9 cellular contexts compared by ENCODE assay signal in the genomic region with DNA sequence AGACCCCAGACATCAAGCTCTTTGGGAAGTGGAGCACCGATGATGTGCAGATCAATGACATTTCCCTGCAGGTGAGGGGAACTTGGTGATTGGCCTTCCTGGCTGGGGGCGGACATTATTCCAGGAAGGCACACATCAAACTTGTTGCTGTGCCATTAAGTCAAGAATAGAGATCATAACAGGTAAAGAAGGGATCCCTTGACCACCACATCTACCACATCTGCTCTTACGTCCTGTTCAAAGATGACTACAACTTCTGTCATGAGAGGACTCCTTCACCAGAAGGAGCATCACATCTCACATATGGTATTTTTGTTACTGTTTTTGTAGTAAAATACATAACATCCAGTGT. TPM values are rescaled to one million over a fixed set of nuclear protein-coding genes. Genes with fewer than 3 reads are reported as not detected.
DNase-seq lines count a peak whose midpoint lies in the region; ATAC-seq and TF ChIP-seq lines count a peak whose summit lies in the region.
"Had no signal": no experiment of that assay in that cellular context is flagged by ENCODE, and none has a peak within 500 bp of the region (broad histone marks: within the 10 kb centered on the region; RNA-seq: fewer than 3 reads in every experiment).

No MANE protein-coding gene starts in this region.

- H3K9me3 Mint-ChIP-seq in H9: no peaks in the 10 kb centered on the region

- no peaks in the 10 kb centered on the region for H3K27me3 Mint-ChIP-seq in H9 (ENCODE audit: low read depth)

- no peak overlapping the region for H2BK12ac ChIP-seq in H9 (ENCODE audit: insufficient read length, low read depth, low read length)

- no peak overlapping the region for H4K5ac ChIP-seq in H9 (ENCODE audit: insufficient read length, low read depth, low read length)

- H2AK5ac ChIP-seq in H9 (ENCODE audit: insufficient read length, low read length): no peak overlapping the region

- peaks cover 3% of the 10 kb centered on the region for H3K79me1 ChIP-seq in H9 (ENCODE audit: insufficient read depth, low read depth, low read length, poor library complexity, severe bottlenecking)

- H3T11ph ChIP-seq in H9 (ENCODE audit: low read length): no peak overlapping the region

- H3K4me2 ChIP-seq in H9 (ENCODE audit: insufficient read depth, insufficient read length, low read length): peak overlapping the region; percentile 94

- peak overlapping the region; percentile 95 to 99 for H3K4me3 Mint-ChIP-seq in H9

- no peak overlapping the region for H2BK20ac ChIP-seq in H9 (ENCODE audit: low read depth, low read length, poor library complexity, severe bottlenecking)

- H3K4me1 ChIP-seq in H9 (ENCODE audit: insufficient read depth, low read length) (peaks cover 4% of the 10 kb centered on the region; the same call in 1 of the 2 replicates), skeletal muscle tissue (ENCODE audit: control insufficient read depth in 3 of 3, insufficient read depth in 3 of 3, low read length in 3 of 3) (peaks cover 20 to 31% (median 31%) of the 10 kb centered on the region in 3 donors)

- H3K14ac ChIP-seq in H9 (ENCODE audit: insufficient read depth, low read length): no peak overlapping the region

- DNase-seq in H9 (peak; percentile 24), WERI-Rb-1 (no peak), fibroblast of villous mesenchyme (ENCODE audit: low read depth) (no peak), DMS53 treated with DMSO at 0.1 percent for 48 hours (lab: John Stamatoyannopoulos, UW; ENCODE audit: unreplicated experiment) (no peak), SW480 (ENCODE audit: low spot score) (no peak)
- DNase-seq: NCI-H524 treated with DMSO at 0.1 percent for 48 hours had no signal

- no peak overlapping the region for H2BK15ac ChIP-seq in H9 (ENCODE audit: low read depth, low read length)

- H2BK120ac ChIP-seq in H9 (ENCODE audit: low read depth, low read length, poor library complexity, severe bottlenecking): no peak overlapping the region

- peaks cover 50% of the 10 kb centered on the region for H3K36me3 ChIP-seq in WERI-Rb-1
- peaks cover 15 to 21% (median 16%) of the 10 kb centered on the region in 3 donors for H3K36me3 ChIP-seq in skeletal muscle tissue (ENCODE audit: control insufficient read depth in 3 of 3, insufficient read depth in 3 of 3, low read length in 3 of 3)

- H3K79me2 ChIP-seq in H9 (ENCODE audit: insufficient read depth, low read length): peaks cover 10% of the 10 kb centered on the region; the same call in 1 of the 2 replicates

- WGBS in H9 (ENCODE audit: extremely low coverage, insufficient read length, low lambda C conversion rate): no CpG with 5 or more reads among the region's 3 CpGs

- H2BK5ac ChIP-seq in H9 (ENCODE audit: insufficient read length, low read length): no peak overlapping the region

- H2AFZ ChIP-seq in H9 (ENCODE audit: low read length): no peak overlapping the region

- no peak overlapping the region for H3K27ac ChIP-seq in H9 (ENCODE audit: insufficient read length, low read depth, low read length)
- no peak overlapping the region for H3K27ac ChIP-seq in WERI-Rb-1
- H3K27ac ChIP-seq in skeletal muscle tissue (ENCODE audit: low read depth, low read length): no peak overlapping the region

- ATAC-seq in GM21619 (IDR thresholded peaks at IDR 0.05; ENCODE audit: unreplicated experiment) (no peak), GM21447 (IDR thresholded peaks at IDR 0.05; ENCODE audit: unreplicated experiment) (no peak)

- H3K4me1 Mint-ChIP-seq in H9: peaks cover 22 to 30% of the 10 kb centered on the region in 2 experiments

- peaks cover 7% of the 10 kb centered on the region for H3K23me2 ChIP-seq in H9 (ENCODE audit: insufficient read length, low read depth, low read length, poor library complexity, severe bottlenecking)

- H4K91ac ChIP-seq in H9 (ENCODE audit: insufficient read length, low read depth, low read length): no peak overlapping the region

- H4K20me1 ChIP-seq in H9 (ENCODE audit: control insufficient read depth, insufficient read depth, insufficient read length): no peaks in the 10 kb centered on the region

- no peak overlapping the region for H3K18ac ChIP-seq in H9 (ENCODE audit: insufficient read length, low read depth, low read length)

- no peak overlapping the region for H3K23ac ChIP-seq in H9 (ENCODE audit: insufficient read length, low read depth, low read length)

- H3K27me3 ChIP-seq in H9 (ENCODE audit: insufficient read depth, low read length) (no peaks in the 10 kb centered on the region), WERI-Rb-1 (ENCODE audit: insufficient read depth, low read depth, severe bottlenecking) (no peaks in the 10 kb centered on the region), skeletal muscle tissue (ENCODE audit: control insufficient read depth in 3 of 3, insufficient read depth in 3 of 3, low read length in 3 of 3) (no peaks in the 10 kb centered on the region)

- H3K36me3 Mint-ChIP-seq in H9 (ENCODE audit: insufficient read depth in 1 of 3, low read depth in 3 of 3): peaks cover 45 to 53% (median 46%) of the 10 kb centered on the region in 3 experiments

- H3K9ac ChIP-seq in H9 (ENCODE audit: extremely low read depth, insufficient read length, low read length) (peak overlapping the region; percentile 85), skeletal muscle tissue (ENCODE audit: low read depth in 1 of 3, low read length in 3 of 3) (peak overlapping the region; percentile 10 to 99 (median 98))

- peak overlapping the region; percentile 68 to 95 (median 93); a peak in 4 of 7 replicates for H3K27ac Mint-ChIP-seq in H9

- no peak for TF ChIP-seq CTCF in H9 (conservative IDR thresholded peaks at IDR 0.05)
- no peak for TF ChIP-seq CTCF in WERI-Rb-1 (IDR thresholded peaks at IDR 0.05; ENCODE audit: low read depth, low read length)
- TF ChIP-seq CTCF in fibroblast of villous mesenchyme (IDR thresholded peaks at IDR 0.05; ENCODE audit: insufficient read depth, low read depth, low read length): no peak

- H4K8ac ChIP-seq in H9 (replicated peaks; ENCODE audit: insufficient read length, low read depth, low read length): no peak overlapping the region

- H3K4ac ChIP-seq in H9 (ENCODE audit: low read depth, low read length): no peak overlapping the region

- no peaks in the 10 kb centered on the region for H3K9me3 ChIP-seq in H9 (ENCODE audit: control insufficient read depth, low read depth, low read length)
- no peaks in the 10 kb centered on the region for H3K9me3 ChIP-seq in WERI-Rb-1 (ENCODE audit: severe bottlenecking)
- no peaks in the 10 kb centered on the region for H3K9me3 ChIP-seq in skeletal muscle tissue (ENCODE audit: control insufficient read depth in 3 of 3, low read length in 3 of 3)

- H3K4me3 ChIP-seq in WERI-Rb-1 (ENCODE audit: low read depth, low read length) (peak overlapping the region; percentile 98), fibroblast of villous mesenchyme (ENCODE audit: low read depth, low read length) (peak overlapping the region; percentile 84), skeletal muscle tissue (ENCODE audit: low read length in 3 of 3) (peak overlapping the region; percentile 71 to 95 (median 91))

- H3K56ac ChIP-seq in H9 (ENCODE audit: insufficient read length, low read depth, low read length): no peak overlapping the region

RNA-seq across cellular contexts. Expression of a gene that starts 1.1 kb away (rescaled TPM):
- total RNA-seq in H9 (2021): 1,400 and 1,442 TPM in 2 replicates
- total RNA-seq in fibroblast of villous mesenchyme: 1,142 and 1,183 TPM in 2 replicates
- 3,737 TPM for total RNA-seq in skeletal muscle tissue

RNA-seq across cellular contexts. Expression of a gene that starts 7.3 kb away (rescaled TPM):
- total RNA-seq in H9 (2021): 2.0 and 2.1 TPM in 2 replicates
- under 0.01 TPM in 1 of 2 replicates, not detected in the other for total RNA-seq in fibroblast of villous mesenchyme
- not detected for total RNA-seq in skeletal muscle tissue

RNA-seq across cellular contexts. Expression of a gene that starts 7.3 kb away (rescaled TPM):
- total RNA-seq in H9 (2021): 3.4 and 3.8 TPM in 2 replicates
- total RNA-seq in fibroblast of villous mesenchyme: 1.7 and 2.9 TPM in 2 replicates
- 0.52 TPM for total RNA-seq in skeletal muscle tissue

RNA-seq across cellular contexts. Expression of a gene that starts 20.3 kb away (rescaled TPM):
- total RNA-seq in H9 (2021) (6.5 and 7.4 TPM in 2 replicates), fibroblast of villous mesenchyme (18.4 and 26.3 TPM in 2 replicates), skeletal muscle tissue (8.4 TPM)

RNA-seq across cellular contexts. Expression of a gene that starts 25.6 kb away (rescaled TPM):
- total RNA-seq in H9 (2021): 2.4 TPM in 2 replicates
- total RNA-seq in fibroblast of villous mesenchyme: 0.32 and 0.86 TPM in 2 replicates
- 2.1 TPM for total RNA-seq in skeletal muscle tissue
